Comparison of ENCODE assay signal across 8 cellular contexts in genomic region chr10:43420369-43421200, GRCh38. TPM values are rescaled to one million over a fixed set of nuclear protein-coding genes. Genes with fewer than 3 reads are reported as not detected.
DNase-seq lines count a peak whose midpoint lies in the region; ATAC-seq and TF ChIP-seq lines count a peak whose summit lies in the region.

No MANE protein-coding gene starts in this region.

- H3K27me3 ChIP-seq in duodenal mucosa (ENCODE audit: control insufficient read depth in 1 of 2, insufficient read depth in 2 of 2, low read length in 2 of 2) (no peaks in the 10 kb centered on the region), right lobe of liver (no peaks in the 10 kb centered on the region)

- H3K4me1 Mint-ChIP-seq in activated CD4-positive, alpha-beta memory T cell treated with anti-CD3 and anti-CD28 coated beads for 36 hours (ENCODE audit: low read depth), result peaks cover 41% of the 10 kb centered on the region

- H3K36me3 Mint-ChIP-seq in activated CD4-positive, alpha-beta memory T cell treated with anti-CD3 and anti-CD28 coated beads for 36 hours, result peaks cover 4% of the 10 kb centered on the region

- peak; percentile 85 for TF ChIP-seq POLR2A in right lobe of liver (IDR thresholded peaks at IDR 0.05)

- DNase-seq in AG04449 (ENCODE audit: low read depth, low spot score) (no peak), NCI-H510A (lab: John Stamatoyannopoulos, UW) (peak; percentile 55), right lobe of liver (peak; percentile 88 to 96 (median 95))
- DNase-seq in activated CD4-positive, alpha-beta memory T cell treated with anti-CD3 and anti-CD28 coated beads for 36 hours, result peak; percentile 91
- DNase-seq in stimulated activated CD4-positive, alpha-beta T cell treated with anti-CD3 and anti-CD28 coated beads, Interleukin-4, amount 100 ng/mL, for 48 hours (ENCODE audit: low read depth in 2 of 2), result peak; percentile 73 to 85

- H3K9me3 Mint-ChIP-seq in activated CD4-positive, alpha-beta memory T cell treated with anti-CD3 and anti-CD28 coated beads for 36 hours, result peaks cover 2% of the 10 kb centered on the region

- peak overlapping the region; percentile 96 for H3K27ac ChIP-seq in duodenal mucosa (ENCODE audit: low read depth, low read length)
- peak overlapping the region; percentile 93 to 100 (median 95) for H3K27ac ChIP-seq in right lobe of liver

- H3K9ac ChIP-seq in duodenal mucosa (ENCODE audit: low read depth in 1 of 2, low read length in 2 of 2), result peak overlapping the region; percentile 79 to 87

- peaks cover 12 to 20% of the 10 kb centered on the region in 2 donors for H3K4me1 ChIP-seq in duodenal mucosa (ENCODE audit: control insufficient read depth in 1 of 2, insufficient read depth in 2 of 2, low read length in 2 of 2)
- peaks cover 0 to 11% (median 6%) of the 10 kb centered on the region in 4 donors for H3K4me1 ChIP-seq in right lobe of liver

- H3K36me3 ChIP-seq in duodenal mucosa (ENCODE audit: control insufficient read depth in 1 of 2, insufficient read depth in 2 of 2, low read length in 2 of 2), result no peaks in the 10 kb centered on the region
- H3K36me3 ChIP-seq in right lobe of liver, result no peaks in the 10 kb centered on the region

- H3K9me3 ChIP-seq in duodenal mucosa (ENCODE audit: control insufficient read depth in 1 of 2, low read length in 2 of 2) (no peaks in the 10 kb centered on the region), right lobe of liver (no peaks in the 10 kb centered on the region)

- WGBS in right lobe of liver (ENCODE audit: insufficient coverage, low coverage, low lambda C conversion rate, missing lambda C conversion rate), result 2% methylated on average over 12 of the region's 63 CpGs

- CTCF ChIA-PET in AG04449 (lab: Yijun Ruan, JAX), result interaction anchor here (0.8 to 3.4 kb wide), 2 partner anchors 13 to 27 kb away, joined by 3 to 7 read pairs; no protein-coding TSS in a partner anchor
- CTCF ChIA-PET in activated CD4-positive, alpha-beta memory T cell treated with anti-CD3 and anti-CD28 coated beads for 36 hours (lab: Charles Lee), result interaction anchor here (1.5 to 1.8 kb wide), 2 partner anchors 10 to 21 kb away, joined by 4 to 7 read pairs; no protein-coding TSS in a partner anchor

- TF ChIP-seq CTCF in AG04449 (IDR thresholded peaks at IDR 0.05; ENCODE audit: insufficient read depth, low read length, missing control alignments), result peak; percentile 26
- TF ChIP-seq CTCF in right lobe of liver (IDR thresholded peaks at IDR 0.05), result peak in 3 of 4 donors; percentile 5 to 14 (median 7)

- peak overlapping the region; percentile 98 for H3K27ac Mint-ChIP-seq in activated CD4-positive, alpha-beta memory T cell treated with anti-CD3 and anti-CD28 coated beads for 36 hours

- H3K4me3 ChIP-seq in AG04449 (ENCODE audit: low read depth, low read length) (peak overlapping the region; percentile 63), duodenal mucosa (ENCODE audit: low read depth in 1 of 2, low read length in 2 of 2) (peak overlapping the region; percentile 55 to 81), right lobe of liver (peak overlapping the region; percentile 45 to 61 (median 54))

- H3K27me3 Mint-ChIP-seq in activated CD4-positive, alpha-beta memory T cell treated with anti-CD3 and anti-CD28 coated beads for 36 hours, result no peaks in the 10 kb centered on the region

- intact Hi-C loops in activated CD4-positive, alpha-beta memory T cell treated with anti-CD3 and anti-CD28 coated beads for 36 hours (cut with micrococcal nuclease), result loop anchor here (1.0 kb wide), 3 partner anchors 11 to 23 kb away; partner anchors contain the start of gene HNRNPF
- intact Hi-C loops in right lobe of liver (cut with DNase I), result no loop called here

- POLR2A ChIA-PET in AG04449 (lab: Yijun Ruan, JAX), result interaction anchor here (0.8 to 1.2 kb wide), 3 partner anchors 10 to 13 kb away, joined by 3 to 8 read pairs (median 3); partner anchors contain the start of gene HNRNPF
- POLR2A ChIA-PET in activated CD4-positive, alpha-beta memory T cell treated with anti-CD3 and anti-CD28 coated beads for 36 hours (lab: Charles Lee), result interaction anchor here (0.9 to 3.9 kb wide), 7 partner anchors 10 to 25 kb away, joined by 3 to 40 read pairs (median 22); partner anchors contain the start of genes HNRNPF and ZNF487

- H3K4me3 Mint-ChIP-seq in activated CD4-positive, alpha-beta memory T cell treated with anti-CD3 and anti-CD28 coated beads for 36 hours, result peak overlapping the region; percentile 80

- ATAC-seq in GM18519 (IDR thresholded peaks at IDR 0.05; ENCODE audit: low FRiP score, unreplicated experiment) (peak; percentile 74), HG03025 (IDR thresholded peaks at IDR 0.05; ENCODE audit: low FRiP score, unreplicated experiment) (peak; percentile 90), right lobe of liver (peak; percentile 90 to 96 (median 94))

RNA-seq across cellular contexts. Expression of gene HNRNPF, which starts 11.6 kb away (rescaled TPM):
- 100 to 1,000 TPM; 504 to 518 TPM for total RNA-seq in activated CD4-positive, alpha-beta memory T cell treated with anti-CD3 and anti-CD28 coated beads for 36 hours
- 100 to 1,000 TPM; 106 to 160 (median 121) TPM for total RNA-seq in right lobe of liver

RNA-seq across cellular contexts. Expression of gene ZNF487, which starts 16.3 kb away (rescaled TPM):
- total RNA-seq in activated CD4-positive, alpha-beta memory T cell treated with anti-CD3 and anti-CD28 coated beads for 36 hours, result 1 to 10 TPM; 2.2 to 2.6 TPM
- 1 to 10 TPM; 1.4 to 3.0 (median 1.8) TPM for total RNA-seq in right lobe of liver

RNA-seq across cellular contexts. Expression of gene FXYD4, which starts 49.1 kb away (rescaled TPM):
- not detected for total RNA-seq in activated CD4-positive, alpha-beta memory T cell treated with anti-CD3 and anti-CD28 coated beads for 36 hours
- total RNA-seq in right lobe of liver, result not detected
